33 cellular contexts compared by ENCODE assay signal in the genomic region with DNA sequence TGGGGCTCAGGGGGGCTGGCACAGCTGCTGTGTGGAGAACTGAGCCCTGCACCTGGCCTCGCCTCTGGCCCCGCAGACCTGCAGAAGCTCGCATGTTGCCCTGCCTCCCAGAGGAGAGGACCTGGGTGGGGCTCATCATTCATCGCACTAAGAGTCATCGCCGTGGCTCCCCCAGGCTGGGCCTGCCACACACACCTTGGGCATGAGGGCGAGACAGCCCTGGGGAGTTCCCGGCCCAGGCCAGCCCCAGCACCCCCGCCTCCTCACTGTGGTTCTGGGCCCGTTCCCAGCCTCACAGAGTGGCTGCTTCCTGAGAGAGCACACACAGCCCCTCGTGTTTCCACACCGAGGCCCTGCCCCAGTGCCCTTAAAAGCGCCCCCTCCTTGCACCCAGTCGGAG.
"Had no signal": no experiment of that assay in that cellular context is flagged by ENCODE, and none has a peak within 500 bp of the region (broad histone marks: within the 10 kb centered on the region; RNA-seq: fewer than 3 reads in every experiment).

No MANE protein-coding gene starts in this region.

- H3K4me1 ChIP-seq: ascending aorta, breast epithelium, esophagus muscularis mucosa, foreskin keratinocyte, gastrocnemius medialis, heart right ventricle had no signal

- H3K36me3 Mint-ChIP-seq: activated CD4-positive, alpha-beta memory T cell treated with anti-CD3 and anti-CD28 coated beads for 36 hours; activated CD8-positive, alpha-beta memory T cell treated with anti-CD3 and anti-CD28 coated beads, Interleukin-2, amount 10 ng/mL, durations not matched to agents 7 days and 5 days; activated naive CD8-positive, alpha-beta T cell treated with anti-CD3 and anti-CD28 coated beads, Interleukin-2, amount 10 ng/mL, durations not matched to agents 7 days and 5 days; brain had no signal

- H3K36me3 ChIP-seq: ascending aorta, breast epithelium, cardiac muscle cell, esophagus muscularis mucosa, gastrocnemius medialis, heart right ventricle had no signal

- ATAC-seq: activated CD4-positive, alpha-beta T cell treated with anti-CD3 and anti-CD28 coated beads for 36 hours; activated CD8-positive, alpha-beta memory T cell treated with anti-CD3 and anti-CD28 coated beads, Interleukin-2, amount 10 ng/mL, durations not matched to agents 7 days and 5 days; activated CD8-positive, alpha-beta T cell treated with anti-CD3 and anti-CD28 coated beads, Interleukin-2, amount 10 ng/mL, durations not matched to agents 7 days and 5 days; activated naive CD4-positive, alpha-beta T cell treated with anti-CD3 and anti-CD28 coated beads, Interleukin-2, amount 50 U/mL, for 72 hours; foreskin keratinocyte; gastrocnemius medialis; heart right ventricle had no signal

- H3K27me3 ChIP-seq: ascending aorta, cardiac muscle cell, dorsolateral prefrontal cortex, foreskin keratinocyte, gastrocnemius medialis had no signal

- H3K9me3 ChIP-seq: gastrocnemius medialis had no signal

- H3K27ac ChIP-seq: ascending aorta, breast epithelium, cardiac muscle cell, coronary artery, dorsolateral prefrontal cortex, esophagus muscularis mucosa, foreskin keratinocyte, gastrocnemius medialis, heart right ventricle had no signal

- H3K4me1 Mint-ChIP-seq: activated CD4-positive, alpha-beta T cell treated with anti-CD3 and anti-CD28 coated beads for 36 hours; activated CD4-positive, alpha-beta T cell treated with anti-CD3 and anti-CD28 coated beads, Interleukin-2, amount 10 ng/mL, durations not matched to agents 24 days and 14 days; activated CD8-positive, alpha-beta memory T cell treated with anti-CD3 and anti-CD28 coated beads, Interleukin-2, amount 10 ng/mL, durations not matched to agents 7 days and 5 days; activated naive CD8-positive, alpha-beta T cell treated with anti-CD3 and anti-CD28 coated beads, Interleukin-2, amount 10 ng/mL, durations not matched to agents 7 days and 5 days; brain; endodermal cell had no signal

- DNase-seq: activated CD4-positive, alpha-beta memory T cell treated with anti-CD3 and anti-CD28 coated beads for 36 hours; activated CD4-positive, alpha-beta T cell treated with anti-CD3 and anti-CD28 coated beads for 36 hours; activated CD4-positive, alpha-beta T cell treated with anti-CD3 and anti-CD28 coated beads, Interleukin-2, amount 10 ng/mL, durations not matched to agents 24 days and 14 days; activated CD4-positive, CD25-positive, alpha-beta regulatory T cell; activated CD4-positive, CD25-positive, alpha-beta regulatory T cell treated with anti-CD3 and anti-CD28 coated beads, Interleukin-2, amount 50 U/mL, for 72 hours; activated CD8-positive, alpha-beta memory T cell treated with anti-CD3 and anti-CD28 coated beads, Interleukin-2, amount 10 ng/mL, durations not matched to agents 7 days and 5 days; activated CD8-positive, alpha-beta memory T cell treated with anti-CD3 and anti-CD28 coated beads, Interleukin-2, amount 50 U/mL, for 4 hours; activated CD8-positive, alpha-beta T cell treated with anti-CD3 and anti-CD28 coated beads, Interleukin-2, amount 10 ng/mL, durations not matched to agents 7 days and 5 days; activated effector memory CD4-positive, alpha-beta T cell treated with anti-CD3 and anti-CD28 coated beads, Interleukin-2, amount 50 U/mL, for 16 hours; activated naive CD4-positive, alpha-beta T cell treated with anti-CD3 and anti-CD28 coated beads for 36 hours; activated naive CD8-positive, alpha-beta T cell treated with anti-CD3 and anti-CD28 coated beads, Interleukin-2, amount 10 ng/mL, durations not matched to agents 7 days and 5 days; activated T-cell treated with anti-CD3 and anti-CD28 coated beads, Interleukin-2, amount 50 U/mL, for 1 hour; activated T-cell treated with anti-CD3 and anti-CD28 coated beads, Interleukin-2, amount 50 U/mL, for 48 hours; central memory CD4-positive, alpha-beta T cell; cerebellar nuclear complex; dorsolateral prefrontal cortex; effector memory CD4-positive, alpha-beta T cell; endodermal cell; foreskin keratinocyte; gastrocnemius medialis; heart right ventricle; T-helper 1 cell; T-helper 2 cell had no signal

- H3K27me3 Mint-ChIP-seq: activated CD4-positive, alpha-beta memory T cell treated with anti-CD3 and anti-CD28 coated beads for 36 hours; activated CD4-positive, alpha-beta T cell treated with anti-CD3 and anti-CD28 coated beads, Interleukin-2, amount 10 ng/mL, durations not matched to agents 24 days and 14 days; activated CD8-positive, alpha-beta memory T cell treated with anti-CD3 and anti-CD28 coated beads, Interleukin-2, amount 10 ng/mL, durations not matched to agents 7 days and 5 days; dendritic cell treated with granulocyte-macrophage colony-stimulating factor and Interleukin-4, amounts not matched to agents 40 ng/mL and 50 ng/mL, for 4 days had no signal

- H3K27ac Mint-ChIP-seq: activated CD4-positive, alpha-beta memory T cell treated with anti-CD3 and anti-CD28 coated beads for 36 hours; activated CD4-positive, alpha-beta T cell treated with anti-CD3 and anti-CD28 coated beads for 36 hours; activated CD4-positive, alpha-beta T cell treated with anti-CD3 and anti-CD28 coated beads, Interleukin-2, amount 10 ng/mL, durations not matched to agents 24 days and 14 days; activated CD8-positive, alpha-beta memory T cell treated with anti-CD3 and anti-CD28 coated beads, Interleukin-2, amount 10 ng/mL, durations not matched to agents 7 days and 5 days; activated CD8-positive, alpha-beta T cell treated with anti-CD3 and anti-CD28 coated beads, Interleukin-2, amount 10 ng/mL, durations not matched to agents 7 days and 5 days; activated naive CD4-positive, alpha-beta T cell treated with anti-CD3 and anti-CD28 coated beads for 36 hours; activated naive CD4-positive, alpha-beta T cell treated with anti-CD3 and anti-CD28 coated beads, Interleukin-2, amount 50 U/mL, for 72 hours; activated naive CD8-positive, alpha-beta T cell treated with anti-CD3 and anti-CD28 coated beads, Interleukin-2, amount 10 ng/mL, durations not matched to agents 7 days and 5 days; activated T-helper 1 cell treated with anti-CD3 and anti-CD28 coated beads, Interleukin-12 subunit alpha, Interleukin-12 subunit beta, Interleukin-2, Interleukin-4 antibody, amounts not matched to agents 30 ng/mL and 10 ng/mL and 1 ng/mL, durations not matched to agents 14 hours and 24 hours and 36 hours; activated T-helper 2 cell treated with anti-CD3 and anti-CD28 coated beads, Interferon-gamma antibody, Interleukin-2, Interleukin-4, amounts not matched to agents 10 μg/mL and 5 μg/mL and 100 μg/mL, durations not matched to agents 14 hours and 24 hours and 36 hours; brain; dendritic cell treated with granulocyte-macrophage colony-stimulating factor and Interleukin-4, amounts not matched to agents 40 ng/mL and 50 ng/mL, for 4 days; endodermal cell had no signal

- H3K4me3 ChIP-seq: ascending aorta, breast epithelium, cardiac muscle cell, coronary artery, dorsolateral prefrontal cortex, esophagus muscularis mucosa, gastrocnemius medialis, heart right ventricle had no signal

- H3K4me3 Mint-ChIP-seq: activated CD4-positive, alpha-beta memory T cell treated with anti-CD3 and anti-CD28 coated beads for 36 hours; activated CD4-positive, alpha-beta T cell treated with anti-CD3 and anti-CD28 coated beads for 36 hours; activated CD4-positive, alpha-beta T cell treated with anti-CD3 and anti-CD28 coated beads, Interleukin-2, amount 10 ng/mL, durations not matched to agents 24 days and 14 days; activated CD8-positive, alpha-beta memory T cell treated with anti-CD3 and anti-CD28 coated beads, Interleukin-2, amount 10 ng/mL, durations not matched to agents 7 days and 5 days; activated CD8-positive, alpha-beta T cell treated with anti-CD3 and anti-CD28 coated beads, Interleukin-2, amount 10 ng/mL, durations not matched to agents 7 days and 5 days; activated naive CD4-positive, alpha-beta T cell treated with anti-CD3 and anti-CD28 coated beads for 36 hours; activated naive CD8-positive, alpha-beta T cell treated with anti-CD3 and anti-CD28 coated beads, Interleukin-2, amount 10 ng/mL, durations not matched to agents 7 days and 5 days; activated T-helper 1 cell treated with anti-CD3 and anti-CD28 coated beads, Interleukin-12 subunit alpha, Interleukin-12 subunit beta, Interleukin-2, Interleukin-4 antibody, amounts not matched to agents 30 ng/mL and 10 ng/mL and 1 ng/mL, durations not matched to agents 14 hours and 24 hours and 36 hours; brain; dendritic cell treated with granulocyte-macrophage colony-stimulating factor and Interleukin-4, amounts not matched to agents 40 ng/mL and 50 ng/mL, for 4 days; endodermal cell had no signal
